Comparison of ENCODE assay signal across 1 cellular context in genomic region chr9:2496934-2497333, GRCh38.
TF ChIP-seq lines count a peak whose summit lies in the region.

No MANE protein-coding gene starts in this region.

TF ChIP-seq in IMR-90, 13 proteins besides CTCF, POLR2A, EP300 and RAD21 (continued from another document):
- no peak for TF ChIP-seq SMC3 (IDR thresholded peaks at IDR 0.05; ENCODE audit: low read depth, low read length)
